In genomic region chr4:2332201-2332975, GRCh38 we compare ENCODE assay signal across 14 cellular contexts.
"Had no signal": no experiment of that assay in that cellular context is flagged by ENCODE, and none has a peak within 500 bp of the region (broad histone marks: within the 10 kb centered on the region; RNA-seq: fewer than 3 reads in every experiment).

No MANE protein-coding gene starts in this region.

- H3K4me1 Mint-ChIP-seq: neural crest cell had no signal

- DNase-seq: activated CD4-positive, alpha-beta T cell treated with anti-CD3 and anti-CD28 coated beads for 1 hour; activated CD4-positive, alpha-beta T cell treated with anti-CD3 and anti-CD28 coated beads, Interleukin-2, amount 50 U/mL, for 48 hours; activated gamma-delta T cell; foreskin melanocyte; heart right ventricle; islet precursor cell; mesendoderm; SW 1271 had no signal

- H3K4me1 ChIP-seq: heart right ventricle, left lung, pancreas had no signal

- H3K27me3 ChIP-seq: heart right ventricle, left lung, pancreas, tibial artery had no signal

- H3K27me3 Mint-ChIP-seq: activated naive CD8-positive, alpha-beta T cell had no signal

- H3K27ac Mint-ChIP-seq: activated naive CD8-positive, alpha-beta T cell had no signal

- H3K27ac ChIP-seq: heart right ventricle, left lung, pancreas, skin epidermis, tibial artery had no signal

- H3K4me3 ChIP-seq: heart right ventricle, left lung, pancreas, skin epidermis, tibial artery had no signal

- H3K36me3 ChIP-seq: pancreas had no signal

- H3K4me3 Mint-ChIP-seq: activated naive CD8-positive, alpha-beta T cell; neural crest cell had no signal

- ATAC-seq: pancreas had no signal

- H3K9me3 ChIP-seq: pancreas had no signal
